Comparison of ENCODE assay signal across 16 cellular contexts in genomic region chr1:57033222-57034019, GRCh38.
"Had no signal": no experiment of that assay in that cellular context is flagged by ENCODE, and none has a peak within 500 bp of the region (broad histone marks: within the 10 kb centered on the region; RNA-seq: fewer than 3 reads in every experiment).

No MANE protein-coding gene starts in this region.

- FAIRE-seq: colon, islet of Langerhans had no signal

- H3K4me1 Mint-ChIP-seq: neural crest cell, T-helper 17 cell had no signal

- DNase-seq: activated CD4-positive, alpha-beta T cell treated with anti-CD3 and anti-CD28 coated beads for 4 hours; activated CD8-positive, alpha-beta memory T cell treated with anti-CD3 and anti-CD28 coated beads for 24 hours; activated naive CD4-positive, alpha-beta T cell treated with anti-CD3 and anti-CD28 coated beads, Interleukin-2, amount 50 U/mL, for 16 hours; amniotic stem cell; caudate nucleus; left colon; ovary; sigmoid colon; stimulated activated naive CD4-positive, alpha-beta T cell; T-helper 17 cell; trophoblast cell; WERI-Rb-1 had no signal

- H3K27me3 Mint-ChIP-seq: T-helper 17 cell had no signal

- H3K4me3 ChIP-seq: ovary, sigmoid colon had no signal

- H3K4me3 Mint-ChIP-seq: neural crest cell, T-helper 17 cell had no signal

- ATAC-seq: esophagus mucosa, left colon, T-helper 17 cell had no signal

- H3K4me1 ChIP-seq: sigmoid colon had no signal

- H3K27ac ChIP-seq: ovary, sigmoid colon, WERI-Rb-1 had no signal

- H3K36me3 ChIP-seq: ovary, sigmoid colon, WERI-Rb-1 had no signal

- H3K27ac Mint-ChIP-seq: T-helper 17 cell had no signal

- H3K27me3 ChIP-seq: ovary, sigmoid colon had no signal

- H3K9me3 ChIP-seq: ovary, sigmoid colon had no signal
